ENCODE assay signal across 16 cellular contexts in the genomic region with DNA sequence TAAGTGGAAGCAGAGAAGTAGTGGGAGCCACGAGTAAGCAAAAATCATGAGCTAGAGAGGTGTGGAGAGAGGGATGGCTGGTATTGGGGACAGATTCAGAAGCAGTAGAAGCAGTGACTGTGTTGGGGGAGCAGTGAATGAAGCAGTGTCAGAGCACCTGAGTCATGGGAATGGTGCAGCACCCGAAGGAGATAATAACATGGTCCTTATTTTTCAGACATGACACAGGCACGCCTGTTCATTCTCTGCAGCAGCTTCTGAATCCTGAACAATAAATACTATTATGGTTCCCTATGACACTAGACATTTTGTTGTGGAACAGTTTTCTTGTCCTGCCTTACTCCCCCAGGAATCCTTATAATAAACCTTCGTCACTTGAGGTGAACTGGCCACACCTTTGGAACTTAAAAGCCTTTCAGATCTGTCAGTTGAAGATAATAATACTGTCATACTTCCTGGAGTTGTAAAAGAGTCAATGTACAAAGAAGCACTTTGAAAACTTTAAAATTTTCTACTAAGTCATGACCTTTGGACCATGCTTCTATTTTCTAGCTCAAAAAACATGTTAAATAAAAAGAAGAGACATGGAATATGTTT. TPM values are rescaled to one million over a fixed set of nuclear protein-coding genes. Genes with fewer than 3 reads are reported as not detected.
DNase-seq lines count a peak whose midpoint lies in the region; ATAC-seq, FAIRE-seq and TF ChIP-seq lines count a peak whose summit lies in the region.
"Had no signal": no experiment of that assay in that cellular context is flagged by ENCODE, and none has a peak within 500 bp of the region (broad histone marks: within the 10 kb centered on the region; RNA-seq: fewer than 3 reads in every experiment).

No MANE protein-coding gene starts in this region.

- intact Hi-C loops in HepG2 (cut with micrococcal nuclease; ENCODE audit: unreplicated experiment) (no loop called here), right lobe of liver (cut with DNase I) (no loop called here)

- no peak for TF ChIP-seq RAD21 in HepG2 (CRISPR knock-in tag; IDR thresholded peaks at IDR 0.05)

- H3K9me3 Mint-ChIP-seq in naive thymus-derived CD8-positive, alpha-beta T cell, result no peaks in the 10 kb centered on the region
- H3K9me3 Mint-ChIP-seq in chondrocyte (ENCODE audit: low read depth), result no peaks in the 10 kb centered on the region
- no peaks in the 10 kb centered on the region for H3K9me3 Mint-ChIP-seq in activated CD4-positive, alpha-beta memory T cell treated with anti-CD3 and anti-CD28 coated beads, Interleukin-2, amount 10 ng/mL, durations not matched to agents 7 days and 5 days

- H3K79me2 ChIP-seq in HepG2 (ENCODE audit: insufficient read depth, low read length), result no peaks in the 10 kb centered on the region

- H3K4me3 ChIP-seq in HepG2 (replicated peaks in 1 of 3; ENCODE audit: insufficient read depth in 1 of 3, low read depth in 2 of 3, low read length in 3 of 3), result no peak overlapping the region
- H3K4me3 ChIP-seq in right lobe of liver, result no peak overlapping the region
- H3K4me3 ChIP-seq: BLaER1 treated with 17β-estradiol and CSF1 and Interleukin-3, amounts not matched to agents 10 nM and 100 nM had no signal

- CTCF ChIA-PET in HepG2 (lab: Yijun Ruan, JAX; ENCODE audit: low intra/inter-chr PET ratio, low total read pairs), result no interaction called here
- CTCF ChIA-PET in activated CD4-positive, alpha-beta memory T cell treated with anti-CD3 and anti-CD28 coated beads, Interleukin-2, amount 10 ng/mL, durations not matched to agents 7 days and 5 days (lab: Charles Lee), result interaction anchor here (1.1 kb wide), 1 partner anchor 21 kb away, joined by 3 read pairs; no protein-coding TSS in a partner anchor

- no peak overlapping the region for H3K4me3 Mint-ChIP-seq in naive thymus-derived CD8-positive, alpha-beta T cell
- H3K4me3 Mint-ChIP-seq in chondrocyte (ENCODE audit: unreplicated experiment), result no peak overlapping the region
- H3K4me3 Mint-ChIP-seq in activated CD4-positive, alpha-beta memory T cell treated with anti-CD3 and anti-CD28 coated beads, Interleukin-2, amount 10 ng/mL, durations not matched to agents 7 days and 5 days, result no peak overlapping the region

- H2AFZ ChIP-seq in HepG2 (ENCODE audit: low read length), result no peak overlapping the region

- POLR2A ChIA-PET in HepG2 (lab: Yijun Ruan, JAX), result no interaction called here
- POLR2A ChIA-PET in naive thymus-derived CD8-positive, alpha-beta T cell (lab: Charles Lee), result no interaction called here
- POLR2A ChIA-PET in activated CD4-positive, alpha-beta memory T cell treated with anti-CD3 and anti-CD28 coated beads, Interleukin-2, amount 10 ng/mL, durations not matched to agents 7 days and 5 days (lab: Charles Lee), result interaction anchor here (0.7 kb wide), 1 partner anchor 9 kb away, joined by 4 read pairs; no protein-coding TSS in a partner anchor

- H3K27me3 ChIP-seq in HepG2 (ENCODE audit: control insufficient read depth in 1 of 2, insufficient read depth in 2 of 2, low read length in 2 of 2) (no peaks in the 10 kb centered on the region), right lobe of liver (no peaks in the 10 kb centered on the region)
- H3K27me3 ChIP-seq: BLaER1 treated with 17β-estradiol and CSF1 and Interleukin-3, amounts not matched to agents 10 nM and 100 nM had no signal

- FAIRE-seq in HepG2 (lab: Jason Lieb, UNC), result no peak
- FAIRE-seq: H54 had no signal

- peaks cover 10 to 16% (median 11%) of the 10 kb centered on the region in 4 donors for H3K4me1 Mint-ChIP-seq in naive thymus-derived CD8-positive, alpha-beta T cell
- no peaks in the 10 kb centered on the region for H3K4me1 Mint-ChIP-seq in chondrocyte (ENCODE audit: low read depth)
- peaks cover 2% of the 10 kb centered on the region for H3K4me1 Mint-ChIP-seq in activated CD4-positive, alpha-beta memory T cell treated with anti-CD3 and anti-CD28 coated beads, Interleukin-2, amount 10 ng/mL, durations not matched to agents 7 days and 5 days

- DNase-seq in HepG2 (ENCODE audit: low spot score) (no peak), right lobe of liver (no peak), epithelial cell of prostate (ENCODE audit: low read depth, low spot score) (no peak), chondrocyte (ENCODE audit: low spot score) (no peak)
- DNase-seq in naive thymus-derived CD8-positive, alpha-beta T cell, result no peak
- DNase-seq in activated CD4-positive, alpha-beta memory T cell treated with anti-CD3 and anti-CD28 coated beads, Interleukin-2, amount 10 ng/mL, durations not matched to agents 7 days and 5 days, result no peak
- DNase-seq in stimulated activated CD8-positive, alpha-beta memory T cell treated with anti-CD3 and anti-CD28 coated beads, Interleukin-4, amount 100 ng/mL, for 48 hours, result no peak
- DNase-seq: NCI-H1048, NCI-H146, NCI-H2107, NCI-H226, NCI-H526 treated with DMSO at 0.1 percent for 48 hours, SHP77 had no signal

- ATAC-seq in HepG2, result peak; percentile 59
- no peak for ATAC-seq in right lobe of liver
- ATAC-seq in naive thymus-derived CD8-positive, alpha-beta T cell, result peak in 1 of 2 donors; percentile 18
- no peak for ATAC-seq in HG02973 (IDR thresholded peaks at IDR 0.05; ENCODE audit: unreplicated experiment)

- no peaks in the 10 kb centered on the region for H3K27me3 Mint-ChIP-seq in naive thymus-derived CD8-positive, alpha-beta T cell
- H3K27me3 Mint-ChIP-seq in chondrocyte (ENCODE audit: low read depth), result peaks cover 13% of the 10 kb centered on the region
- H3K27me3 Mint-ChIP-seq in activated CD4-positive, alpha-beta memory T cell treated with anti-CD3 and anti-CD28 coated beads, Interleukin-2, amount 10 ng/mL, durations not matched to agents 7 days and 5 days, result peaks cover 5% of the 10 kb centered on the region

- in situ Hi-C loops in HepG2 (cut with HindIII; ENCODE audit: extremely low pct_ligation_motif_present, low pct_unique_long_range_greater_than_20kb), result no loop called here

- H3K27ac ChIP-seq in HepG2 (ENCODE audit: extremely low read length, insufficient read depth, low read length) (no peak overlapping the region), right lobe of liver (no peak overlapping the region), epithelial cell of prostate (peak overlapping the region; percentile 7)
- H3K27ac ChIP-seq: BLaER1 treated with 17β-estradiol and CSF1 and Interleukin-3, amounts not matched to agents 10 nM and 100 nM had no signal

- no TSS peak for BruUV-seq in HepG2 (replicated peaks; lab: Mats Ljungman, UMichigan)

- peak overlapping the region in 6 of 10 donors; percentile 22 to 66 (median 42) for H3K27ac Mint-ChIP-seq in naive thymus-derived CD8-positive, alpha-beta T cell
- H3K27ac Mint-ChIP-seq in chondrocyte (ENCODE audit: unreplicated experiment), result no peak overlapping the region
- no peak overlapping the region for H3K27ac Mint-ChIP-seq in activated CD4-positive, alpha-beta memory T cell treated with anti-CD3 and anti-CD28 coated beads, Interleukin-2, amount 10 ng/mL, durations not matched to agents 7 days and 5 days

- TF ChIP-seq CTCF in HepG2 (CRISPR knock-in tag; IDR thresholded peaks at IDR 0.05), result no peak
- TF ChIP-seq CTCF in right lobe of liver (IDR thresholded peaks at IDR 0.05), result no peak
- no peak for TF ChIP-seq CTCF in chondrocyte (IDR thresholded peaks at IDR 0.05)

- H3K9me3 ChIP-seq in HepG2 (ENCODE audit: low read length) (no peaks in the 10 kb centered on the region), right lobe of liver (no peaks in the 10 kb centered on the region)
- H3K9me3 ChIP-seq: BLaER1 treated with 17β-estradiol and CSF1 and Interleukin-3, amounts not matched to agents 10 nM and 100 nM had no signal

- TF ChIP-seq EP300 in HepG2 (IDR thresholded peaks at IDR 0.05; ENCODE audit: low read depth in 2 of 2, low read length in 2 of 2), result no peak
- no peak for TF ChIP-seq EP300 in HepG2 (CRISPR knock-in tag; IDR thresholded peaks at IDR 0.05; ENCODE audit: borderline replicate concordance)

- WGBS in HepG2 (ENCODE audit: low lambda C conversion rate), result 8% methylated on average over 4 of the region's 4 CpGs
- 52% methylated on average over 3 of the region's 4 CpGs for whole genome bisulfite sequencing in right lobe of liver (ENCODE audit: insufficient coverage, low coverage, low lambda C conversion rate, missing lambda C conversion rate)

- peak overlapping the region; percentile 56 for H3K4me2 ChIP-seq in HepG2 (ENCODE audit: low read depth, low read length)
- H3K4me2 ChIP-seq: BLaER1 treated with 17β-estradiol and CSF1 and Interleukin-3, amounts not matched to agents 10 nM and 100 nM had no signal

- H4K20me1 ChIP-seq in HepG2 (ENCODE audit: insufficient read depth, low read length), result no peaks in the 10 kb centered on the region
- H4K20me1 ChIP-seq: BLaER1 treated with 17β-estradiol and CSF1 and Interleukin-3, amounts not matched to agents 10 nM and 100 nM had no signal

- H3K36me3 ChIP-seq in HepG2 (replicated peaks in 1 of 2; ENCODE audit: control insufficient read depth in 1 of 2, insufficient read depth in 2 of 2, low read length in 2 of 2), result no peaks in the 10 kb centered on the region
- no peaks in the 10 kb centered on the region for H3K36me3 ChIP-seq in right lobe of liver
- H3K36me3 ChIP-seq: BLaER1 treated with 17β-estradiol and CSF1 and Interleukin-3, amounts not matched to agents 10 nM and 100 nM had no signal

- H3K4me1 ChIP-seq in HepG2 (ENCODE audit: insufficient read depth, low read length), result peaks cover 15% of the 10 kb centered on the region
- no peaks in the 10 kb centered on the region for H3K4me1 ChIP-seq in right lobe of liver
- H3K4me1 ChIP-seq: BLaER1 treated with 17β-estradiol and CSF1 and Interleukin-3, amounts not matched to agents 10 nM and 100 nM had no signal

- H3K36me3 Mint-ChIP-seq in naive thymus-derived CD8-positive, alpha-beta T cell, result no peaks in the 10 kb centered on the region
- no peaks in the 10 kb centered on the region for H3K36me3 Mint-ChIP-seq in chondrocyte (ENCODE audit: low read depth)
- no peaks in the 10 kb centered on the region for H3K36me3 Mint-ChIP-seq in activated CD4-positive, alpha-beta memory T cell treated with anti-CD3 and anti-CD28 coated beads, Interleukin-2, amount 10 ng/mL, durations not matched to agents 7 days and 5 days (ENCODE audit: low read depth)

- TF ChIP-seq POLR2A in HepG2 (IDR thresholded peaks at IDR 0.05; ENCODE audit: insufficient read depth in 1 of 2, low read depth in 2 of 2, low read length in 2 of 2) (no peak), right lobe of liver (IDR thresholded peaks at IDR 0.05) (no peak)

- no peak overlapping the region for H3K9ac ChIP-seq in HepG2 (ENCODE audit: insufficient read depth, low read depth, low read length)
- H3K9ac ChIP-seq: BLaER1 treated with 17β-estradiol and CSF1 and Interleukin-3, amounts not matched to agents 10 nM and 100 nM had no signal

RNA-seq across cellular contexts. Expression of gene RASA1, which starts 7.0 kb away (rescaled TPM):
- 19.5 and 23.4 TPM in 2 replicates for total RNA-seq in HepG2 (2016; rRNA removed; fragmentation: Illumina TruSeq; extraction: Trizol)
- total RNA-seq in HepG2 (2016; cell fraction: cytosol; rRNA removed; fragmentation: Illumina TruSeq; extraction: Trizol; ENCODE audit: low read depth), result 4.1 and 4.5 TPM in 2 replicates
- 19.3 and 22.1 TPM in 2 replicates for total RNA-seq in HepG2 (2016; cell fraction: insoluble cytoplasmic fraction; rRNA removed; fragmentation: Illumina TruSeq; extraction: Trizol)
- total RNA-seq in HepG2 (2016; cell fraction: membrane; rRNA removed; fragmentation: Illumina TruSeq; extraction: Trizol), result 6.9 and 8.2 TPM in 2 replicates
- total RNA-seq in HepG2 (2016; cell fraction: nucleus; rRNA removed; fragmentation: Illumina TruSeq; extraction: Trizol), result 22.0 and 22.2 TPM in 2 replicates
- 17.7 and 20.5 TPM in 2 replicates for polyA plus RNA-seq in HepG2 (2011; rRNA removed)
- 8.3 and 12.5 TPM in 2 replicates for polyA plus RNA-seq in HepG2 (2011; cell fraction: cytosol; rRNA removed)
- polyA plus RNA-seq in HepG2 (2011; cell fraction: nucleus; rRNA removed), result 16.9 and 18.3 TPM in 2 replicates
- 13.9 and 17.0 TPM in 2 replicates for polyA plus RNA-seq in HepG2 (2012)
- polyA plus RNA-seq in HepG2 (2016; cell fraction: cytosol; fragmentation: Illumina TruSeq; extraction: Trizol; ENCODE audit: low read depth), result 0.42 and 0.60 TPM in 2 replicates
- polyA plus RNA-seq in HepG2 (2016; cell fraction: insoluble cytoplasmic fraction; fragmentation: Illumina TruSeq; extraction: Trizol; ENCODE audit: low read depth), result 17.7 and 18.8 TPM in 2 replicates
- polyA plus RNA-seq in HepG2 (2016; cell fraction: membrane; fragmentation: Illumina TruSeq; extraction: Trizol; ENCODE audit: low read depth), result 2.2 and 2.5 TPM in 2 replicates
- 18.8 and 21.9 TPM in 2 replicates for polyA plus RNA-seq in HepG2 (2016; cell fraction: nucleus; fragmentation: Illumina TruSeq; extraction: Trizol; ENCODE audit: insufficient read depth, low read depth)
- 9.7 and 11.4 TPM in 2 replicates for polyA minus RNA-seq in HepG2 (2011; rRNA and poly(A)+ RNA removed; ENCODE audit: low replicate concordance)
- polyA minus RNA-seq in HepG2 (2011; cell fraction: cytosol; rRNA and poly(A)+ RNA removed), result 11.5 and 12.7 TPM in 2 replicates
- polyA minus RNA-seq in HepG2 (2011; cell fraction: nucleus; rRNA and poly(A)+ RNA removed), result 45.9 and 50.9 TPM in 2 replicates
- total RNA-seq in right lobe of liver, result 1 to 10 TPM; 7.1 to 9.9 (median 8.7) TPM
- total RNA-seq in naive thymus-derived CD8-positive, alpha-beta T cell, result 10 to 100 TPM; 25.0 to 26.1 TPM
- polyA plus RNA-seq in naive thymus-derived CD8-positive, alpha-beta T cell, result 1 to 10 TPM; 3.4 to 7.7 (median 3.6) TPM
- 35.0 to 38.9 TPM (median 38.3 TPM) in 3 replicates for total RNA-seq in chondrocyte
- 10 to 100 TPM; 22.5 to 23.5 TPM for total RNA-seq in activated CD4-positive, alpha-beta memory T cell treated with anti-CD3 and anti-CD28 coated beads, Interleukin-2, amount 10 ng/mL, durations not matched to agents 7 days and 5 days

Comparison
In these comparisons a context has a peak if more than half of its experiments do, and no peak if none do; other contexts are left out.
1. H3K27ac Mint-ChIP-seq: peak in naive thymus-derived CD8-positive, alpha-beta T cell (6 of 10); none in chondrocyte (single experiment) and activated CD4-positive, alpha-beta memory T cell treated with anti-CD3 and anti-CD28 coated beads, Interleukin-2, amount 10 ng/mL, durations not matched to agents 7 days and 5 days (single experiment).